In the genomic region with DNA sequence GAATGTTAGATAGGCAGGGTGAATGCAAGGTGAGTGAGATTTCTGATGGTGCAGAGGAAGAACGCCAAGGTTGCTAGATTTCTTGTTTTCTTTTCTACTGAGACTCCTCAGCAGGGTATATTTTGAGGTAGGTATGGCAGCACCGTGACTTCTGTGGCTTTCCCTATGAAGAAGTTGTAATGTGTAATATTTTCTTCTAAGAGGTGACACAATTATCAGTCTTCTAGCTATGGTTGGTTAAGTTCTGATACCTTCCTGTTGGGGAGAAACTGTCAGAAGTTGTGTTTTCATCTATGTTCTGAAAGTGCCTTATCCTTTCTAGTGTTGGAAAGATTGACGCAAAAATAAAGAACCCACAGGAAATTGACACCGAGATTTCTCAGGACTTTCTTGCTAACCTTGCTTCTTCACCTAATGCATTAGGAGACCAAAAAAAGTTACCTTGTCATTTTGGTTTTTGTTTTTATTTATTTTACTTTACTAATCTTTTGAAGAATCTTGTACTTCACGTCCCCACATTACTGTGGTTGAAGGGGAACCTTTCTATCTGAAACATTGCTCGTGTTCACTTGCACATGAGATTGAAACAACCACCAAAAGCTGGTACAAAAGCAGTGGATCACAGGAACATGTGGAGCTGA, we compare ENCODE assay signal across 12 cellular contexts. TPM values are rescaled to one million over a fixed set of nuclear protein-coding genes. Genes with fewer than 3 reads are reported as not detected.
A peak's percentile ranks its signal among the peaks of the same experiment; 100 is the strongest.
DNase-seq lines count a peak whose midpoint lies in the region; ATAC-seq, FAIRE-seq and TF ChIP-seq lines count a peak whose summit lies in the region.
"Had no signal": no experiment of that assay in that cellular context is flagged by ENCODE, and none has a peak within 500 bp of the region (broad histone marks: within the 10 kb centered on the region; RNA-seq: fewer than 3 reads in every experiment).

No MANE protein-coding gene starts in this region.

- no peak for TF ChIP-seq POLR2A in H54 (IDR thresholded peaks at IDR 0.05; ENCODE audit: low read depth, low read length)

- ATAC-seq in HG02981 (IDR thresholded peaks at IDR 0.05; ENCODE audit: unreplicated experiment) = peak; percentile 54
- peak; percentile 80 for ATAC-seq in activated CD8-positive, alpha-beta T cell treated with anti-CD3 and anti-CD28 coated beads, Interleukin-2, amount 10 ng/mL, durations not matched to agents 7 days and 5 days
- ATAC-seq: GM23338 had no signal

- CTCF ChIA-PET in activated CD8-positive, alpha-beta T cell treated with anti-CD3 and anti-CD28 coated beads, Interleukin-2, amount 10 ng/mL, durations not matched to agents 7 days and 5 days (lab: Charles Lee) = interaction anchor here (0.6 to 3.0 kb wide), 9 partner anchors 11 to 1353 kb away, joined by 3 to 16 read pairs (median 3); a partner anchor contains a TSS

- peak; percentile 46 for DNase-seq in stimulated activated CD4-positive, alpha-beta T cell treated with anti-CD3 and anti-CD28 coated beads, Interleukin-1b, Interleukin-23, amount 100 ng/mL, for 48 hours
- DNase-seq in stimulated activated CD4-positive, alpha-beta T cell treated with anti-CD3 and anti-CD28 coated beads, Interleukin-2, amount 100 ng/mL, for 48 hours = no peak
- DNase-seq in activated CD8-positive, alpha-beta T cell treated with anti-CD3 and anti-CD28 coated beads, Interleukin-2, amount 10 ng/mL, durations not matched to agents 7 days and 5 days = peak; percentile 50
- DNase-seq in H54 (ENCODE audit: insufficient read length, low spot score) = no peak
- no peak for DNase-seq in NCI-H1105 treated with DMSO at 0.1 percent for 48 hours (lab: John Stamatoyannopoulos, UW)
- DNase-seq in NCI-H1048 (lab: John Stamatoyannopoulos, UW) = no peak
- DNase-seq in nephron progenitor cell = no peak
- DNase-seq: cerebellar nuclear complex, NCI-H187 had no signal

- TF ChIP-seq CTCF in nephron progenitor cell (IDR thresholded peaks at IDR 0.05) = no peak

- peaks cover 97% of the 10 kb centered on the region for H3K36me3 Mint-ChIP-seq in activated CD8-positive, alpha-beta T cell treated with anti-CD3 and anti-CD28 coated beads, Interleukin-2, amount 10 ng/mL, durations not matched to agents 7 days and 5 days (ENCODE audit: low read depth)
- H3K36me3 Mint-ChIP-seq in nephron progenitor cell (ENCODE audit: low read depth) = peaks cover 4% of the 10 kb centered on the region

- peak overlapping the region; percentile 54 for H3K4me3 Mint-ChIP-seq in activated CD8-positive, alpha-beta T cell treated with anti-CD3 and anti-CD28 coated beads, Interleukin-2, amount 10 ng/mL, durations not matched to agents 7 days and 5 days
- no peak overlapping the region for H3K4me3 Mint-ChIP-seq in nephron progenitor cell
- H3K4me3 Mint-ChIP-seq: GM23338 had no signal

- H3K4me1 Mint-ChIP-seq in activated CD8-positive, alpha-beta T cell treated with anti-CD3 and anti-CD28 coated beads, Interleukin-2, amount 10 ng/mL, durations not matched to agents 7 days and 5 days (ENCODE audit: low read depth) = peaks cover 55% of the 10 kb centered on the region
- no peaks in the 10 kb centered on the region for H3K4me1 Mint-ChIP-seq in nephron progenitor cell
- H3K4me1 Mint-ChIP-seq: GM23338 had no signal

- POLR2A ChIA-PET in activated CD8-positive, alpha-beta T cell treated with anti-CD3 and anti-CD28 coated beads, Interleukin-2, amount 10 ng/mL, durations not matched to agents 7 days and 5 days (lab: Charles Lee) = interaction anchor here (0.7 to 1.0 kb wide), 3 partner anchors 8 to 51 kb away, joined by 3 to 4 read pairs (median 3); no protein-coding TSS in a partner anchor

- H3K9me3 Mint-ChIP-seq in activated CD8-positive, alpha-beta T cell treated with anti-CD3 and anti-CD28 coated beads, Interleukin-2, amount 10 ng/mL, durations not matched to agents 7 days and 5 days (ENCODE audit: insufficient read depth) = peaks cover 33% of the 10 kb centered on the region
- peaks cover 32% of the 10 kb centered on the region for H3K9me3 Mint-ChIP-seq in nephron progenitor cell

- FAIRE-seq in H54 (lab: Jason Lieb, UNC) = no peak

- no peaks in the 10 kb centered on the region for H3K27me3 Mint-ChIP-seq in activated CD8-positive, alpha-beta T cell treated with anti-CD3 and anti-CD28 coated beads, Interleukin-2, amount 10 ng/mL, durations not matched to agents 7 days and 5 days (ENCODE audit: low read depth)
- H3K27me3 Mint-ChIP-seq in nephron progenitor cell (ENCODE audit: low read depth, poor library complexity) = peaks cover 12% of the 10 kb centered on the region

- peak overlapping the region; percentile 88 for H3K27ac Mint-ChIP-seq in activated CD8-positive, alpha-beta T cell treated with anti-CD3 and anti-CD28 coated beads, Interleukin-2, amount 10 ng/mL, durations not matched to agents 7 days and 5 days
- no peak overlapping the region for H3K27ac Mint-ChIP-seq in nephron progenitor cell
- H3K27ac Mint-ChIP-seq: GM23338, progenitor cell of endocrine pancreas had no signal

RNA-seq across cellular contexts. Expression of a gene that starts 11.9 kb away (rescaled TPM):
- total RNA-seq in activated CD8-positive, alpha-beta T cell treated with anti-CD3 and anti-CD28 coated beads, Interleukin-2, amount 10 ng/mL, durations not matched to agents 7 days and 5 days = 10 to 100 TPM; 50.2 to 53.1 TPM

RNA-seq across cellular contexts. Expression of a gene that starts 55.5 kb away (rescaled TPM):
- total RNA-seq in activated CD8-positive, alpha-beta T cell treated with anti-CD3 and anti-CD28 coated beads, Interleukin-2, amount 10 ng/mL, durations not matched to agents 7 days and 5 days = 10 to 100 TPM; 22.7 to 25.2 TPM
- total RNA-seq: GM23338, progenitor cell of endocrine pancreas had no signal

RNA-seq across cellular contexts. Expression of a gene that starts 56.1 kb away (rescaled TPM):
- under 1 TPM; 0.13 to 0.21 TPM for total RNA-seq in activated CD8-positive, alpha-beta T cell treated with anti-CD3 and anti-CD28 coated beads, Interleukin-2, amount 10 ng/mL, durations not matched to agents 7 days and 5 days
- total RNA-seq: GM23338, progenitor cell of endocrine pancreas had no signal

Comparison
In these comparisons a context has a peak if more than half of its experiments do, and no peak if none do; other contexts are left out.
1. DNase-seq: peak in stimulated activated CD4-positive, alpha-beta T cell treated with anti-CD3 and anti-CD28 coated beads, Interleukin-1b, Interleukin-23, amount 100 ng/mL, for 48 hours (single experiment) and activated CD8-positive, alpha-beta T cell treated with anti-CD3 and anti-CD28 coated beads, Interleukin-2, amount 10 ng/mL, durations not matched to agents 7 days and 5 days (single experiment); none in stimulated activated CD4-positive, alpha-beta T cell treated with anti-CD3 and anti-CD28 coated beads, Interleukin-2, amount 100 ng/mL, for 48 hours (0 of 2), H54 (single experiment), NCI-H1105 treated with DMSO at 0.1 percent for 48 hours (single experiment), NCI-H1048 (single experiment) and nephron progenitor cell (single experiment).